8 cellular contexts compared by ENCODE assay signal in the genomic region with DNA sequence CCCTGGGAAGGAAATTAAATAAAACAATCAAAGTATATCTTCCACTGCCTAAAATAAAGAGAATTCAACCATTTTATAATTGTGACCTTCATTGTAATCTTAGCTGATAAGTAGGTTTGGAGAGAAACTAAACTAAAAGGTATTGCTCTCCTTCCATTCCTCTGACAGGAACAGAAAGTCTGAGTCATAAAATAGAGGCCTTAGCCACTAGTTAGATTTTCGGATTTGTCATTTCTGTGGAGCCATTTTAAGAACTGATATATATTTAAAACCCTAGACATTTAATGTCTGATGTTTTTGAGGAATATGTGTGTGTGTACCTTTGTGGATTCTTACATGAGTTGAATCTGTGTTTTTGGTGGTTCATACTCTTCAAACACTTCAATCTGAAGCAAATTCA.
DNase-seq lines count a peak whose midpoint lies in the region; ATAC-seq and TF ChIP-seq lines count a peak whose summit lies in the region.

No MANE protein-coding gene starts in this region.

- DNase-seq in AG08395 (ENCODE audit: low spot score): peak; percentile 40
- peak; percentile 31 to 64 for DNase-seq in cardiac fibroblast (ENCODE audit: low read depth in 2 of 2)
- no peak for DNase-seq in NCI-H510A treated with DMSO at 0.1 percent for 48 hours (lab: John Stamatoyannopoulos, UW)
- DNase-seq in DMS79 (lab: John Stamatoyannopoulos, UW): no peak
- no peak for DNase-seq in NCI-H1105 (lab: John Stamatoyannopoulos, UW)
- no peak for DNase-seq in NCI-H524 treated with DMSO at 0.1 percent for 48 hours (lab: John Stamatoyannopoulos, UW)

- ATAC-seq in GM19455 (IDR thresholded peaks at IDR 0.05; ENCODE audit: unreplicated experiment): peak; percentile 92
- peak; percentile 97 for ATAC-seq in HG03378 (IDR thresholded peaks at IDR 0.05; ENCODE audit: unreplicated experiment)

- TF ChIP-seq CTCF in cardiac fibroblast (IDR thresholded peaks at IDR 0.05; ENCODE audit: low read depth, low read length): no peak

- H3K4me3 ChIP-seq in cardiac fibroblast (replicated peaks in 1 of 2; ENCODE audit: low read depth in 2 of 2, low read length in 2 of 2): no peak overlapping the region

Comparison
In these comparisons a context has a peak if more than half of its experiments do, and no peak if none do; other contexts are left out.
1. DNase-seq: peak in AG08395 (single experiment) and cardiac fibroblast (2 of 2); none in NCI-H510A treated with DMSO at 0.1 percent for 48 hours (single experiment), DMS79 (single experiment), NCI-H1105 (single experiment) and NCI-H524 treated with DMSO at 0.1 percent for 48 hours (single experiment).